In the genomic region with DNA sequence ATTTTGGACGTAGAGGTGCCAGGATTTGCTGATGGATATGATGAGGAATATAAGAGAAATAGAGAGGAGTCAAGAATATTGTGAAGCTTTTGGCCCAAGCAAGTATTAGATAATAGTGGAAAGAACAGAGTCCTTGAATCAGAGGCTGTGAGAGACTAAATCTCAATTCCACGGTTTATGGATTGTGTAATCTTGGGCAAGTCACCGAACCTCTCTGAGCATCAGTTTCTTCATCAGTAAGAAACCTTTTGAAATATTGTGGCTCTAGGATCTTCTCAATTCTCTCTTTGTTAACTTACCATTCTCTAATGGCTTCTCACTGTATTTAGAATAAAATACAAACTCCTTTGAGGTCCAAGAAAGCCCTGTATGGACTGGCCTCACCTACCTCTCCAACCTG, we compare ENCODE assay signal across 28 cellular contexts.
DNase-seq lines count a peak whose midpoint lies in the region; ATAC-seq, FAIRE-seq and TF ChIP-seq lines count a peak whose summit lies in the region.
"Had no signal": no experiment of that assay in that cellular context is flagged by ENCODE, and none has a peak within 500 bp of the region (broad histone marks: within the 10 kb centered on the region; RNA-seq: fewer than 3 reads in every experiment).

No MANE protein-coding gene starts in this region.

- H3K9me1 ChIP-seq in K562 (ENCODE audit: control insufficient read depth, insufficient read depth, low read length): no peaks in the 10 kb centered on the region

- TF ChIP-seq POLR2A in K562 (conservative IDR thresholded peaks at IDR 0.05) (no peak), sigmoid colon (IDR thresholded peaks at IDR 0.05) (no peak)

- H3K4me2 ChIP-seq in K562 (ENCODE audit: insufficient read depth, low read length): no peak overlapping the region

- H3K79me2 ChIP-seq in K562 (ENCODE audit: control insufficient read depth, insufficient read depth, low read length): no peaks in the 10 kb centered on the region

- H3K27ac Mint-ChIP-seq in T-cell: no peak overlapping the region
- H3K27ac Mint-ChIP-seq: activated B cell treated with CpG ODN at 0.5 μM for 24 hours; activated naive CD4-positive, alpha-beta T cell treated with anti-CD3 and anti-CD28 coated beads, Interleukin-2, amount 50 U/mL, for 72 hours; activated T-helper 2 cell treated with anti-CD3 and anti-CD28 coated beads, Interferon-gamma antibody, Interleukin-2, Interleukin-4, amounts not matched to agents 10 μg/mL and 5 μg/mL and 100 μg/mL, durations not matched to agents 14 hours and 24 hours and 36 hours; CD8-positive, alpha-beta T cell; progenitor cell of endocrine pancreas; T-helper 2 cell treated with Interferon-gamma antibody and Interleukin-4, amounts not matched to agents 5 μg/mL and 100 μg/mL, for 36 hours; type B pancreatic cell had no signal

- peak overlapping the region; percentile 35 for H3K27ac ChIP-seq in HL-60 (replicated peaks)
- no peak overlapping the region for H3K27ac ChIP-seq in K562 (ENCODE audit: extremely low read depth, low read depth, low read length)
- no peak overlapping the region for H3K27ac ChIP-seq in sigmoid colon
- H3K27ac ChIP-seq: ascending aorta, SK-N-MC, skin epidermis had no signal

- no peak overlapping the region for H3K9ac ChIP-seq in K562 (ENCODE audit: insufficient read depth in 1 of 2, low read depth in 2 of 2, low read length in 2 of 2)

- H3K4me1 ChIP-seq in K562 (replicated peaks in 1 of 2; ENCODE audit: control insufficient read depth in 2 of 2, insufficient read depth in 2 of 2, low read length in 2 of 2): peaks cover 0 to 13% of the 10 kb centered on the region in 2 experiments; a peak in 3 of 5 replicates
- H3K4me1 ChIP-seq in sigmoid colon: no peaks in the 10 kb centered on the region
- H3K4me1 ChIP-seq: ascending aorta had no signal

- no peak for FAIRE-seq in K562 (lab: Jason Lieb, UNC)
- FAIRE-seq: keratinocyte had no signal

- H3K4me3 Mint-ChIP-seq in T-cell: no peak overlapping the region
- H3K4me3 Mint-ChIP-seq: activated B cell treated with CpG ODN at 0.5 μM for 24 hours; CD8-positive, alpha-beta T cell; T-helper 2 cell treated with Interferon-gamma antibody and Interleukin-4, amounts not matched to agents 5 μg/mL and 100 μg/mL, for 36 hours; type B pancreatic cell had no signal

- no TSS peak for BruUV-seq in K562 (replicated peaks; lab: Mats Ljungman, UMichigan)

- peak; percentile 59 to 63 for DNase-seq in HL-60 (ENCODE audit: low read depth in 1 of 2, low spot score in 1 of 2)
- peak; percentile 48 for DNase-seq in NOMO-1 treated with dmso at 0.1 percent for 144 hours (lab: John Stamatoyannopoulos, UW; ENCODE audit: unreplicated experiment)
- no peak for DNase-seq in K562 (ENCODE audit: extremely low read depth in 1 of 4, low spot score in 3 of 4)
- DNase-seq in iris pigment epithelial cell (ENCODE audit: low read depth): peak; percentile 58
- DNase-seq in stimulated activated CD4-positive, alpha-beta T cell treated with anti-CD3 and anti-CD28 coated beads, Interleukin-15, amount 100 ng/mL, for 24 hours: no peak
- DNase-seq in T-cell: no peak
- no peak for DNase-seq in sigmoid colon
- DNase-seq: activated B cell treated with CpG ODN at 0.5 μM for 24 hours; activated CD4-positive, alpha-beta T cell treated with anti-CD3 and anti-CD28 coated beads, Interleukin-2, amount 50 U/mL, for 4 hours; CD8-positive, alpha-beta T cell; cerebellar nuclear complex; MM.1S; mucosa of descending colon; NCI-H187; NCI-H2171 treated with DMSO at 0.1 percent for 48 hours; NCI-H526; RPMI8226; stimulated activated CD4-positive, alpha-beta T cell treated with anti-CD3 and anti-CD28 coated beads, Interleukin-1b, Interleukin-23, amount 100 ng/mL, for 48 hours had no signal

- H3K27me3 ChIP-seq in HL-60 (ENCODE audit: insufficient read depth, poor library complexity, severe bottlenecking) (no peaks in the 10 kb centered on the region), K562 (ENCODE audit: control insufficient read depth in 2 of 2, insufficient read depth in 2 of 2, low read length in 2 of 2) (no peaks in the 10 kb centered on the region), sigmoid colon (no peaks in the 10 kb centered on the region)
- H3K27me3 ChIP-seq: ascending aorta had no signal

- H4K20me1 ChIP-seq in K562 (replicated peaks; ENCODE audit: control insufficient read depth, insufficient read depth, low read length): no peaks in the 10 kb centered on the region

- ATAC-seq in K562: no peak
- no peak for ATAC-seq in GM18858 (IDR thresholded peaks at IDR 0.05; ENCODE audit: unreplicated experiment)
- no peak for ATAC-seq in T-cell (replicated peaks in 1 of 4)
- ATAC-seq: activated naive CD4-positive, alpha-beta T cell treated with anti-CD3 and anti-CD28 coated beads, Interleukin-2, amount 50 U/mL, for 72 hours; CD8-positive, alpha-beta T cell; mucosa of descending colon had no signal

- intact Hi-C loops in K562 (cut with micrococcal nuclease): no loop called here
- intact Hi-C loops in sigmoid colon (cut with DNase I): no loop called here

- H3K9me3 Mint-ChIP-seq in T-cell: no peaks in the 10 kb centered on the region
- H3K9me3 Mint-ChIP-seq: activated B cell treated with CpG ODN at 0.5 μM for 24 hours; activated naive CD4-positive, alpha-beta T cell treated with anti-CD3 and anti-CD28 coated beads, Interleukin-2, amount 50 U/mL, for 72 hours; activated T-helper 2 cell treated with anti-CD3 and anti-CD28 coated beads, Interferon-gamma antibody, Interleukin-2, Interleukin-4, amounts not matched to agents 10 μg/mL and 5 μg/mL and 100 μg/mL, durations not matched to agents 14 hours and 24 hours and 36 hours; CD8-positive, alpha-beta T cell; T-helper 2 cell treated with Interferon-gamma antibody and Interleukin-4, amounts not matched to agents 5 μg/mL and 100 μg/mL, for 36 hours; type B pancreatic cell had no signal

- H3K36me3 Mint-ChIP-seq in T-cell: no peaks in the 10 kb centered on the region
- H3K36me3 Mint-ChIP-seq: activated naive CD4-positive, alpha-beta T cell treated with anti-CD3 and anti-CD28 coated beads, Interleukin-2, amount 50 U/mL, for 72 hours; CD8-positive, alpha-beta T cell; type B pancreatic cell had no signal

- TF ChIP-seq EP300 in K562 (IDR thresholded peaks at IDR 0.05; ENCODE audit: low read length): no peak
- TF ChIP-seq EP300 in sigmoid colon (IDR thresholded peaks at IDR 0.05): no peak

- no peak for TF ChIP-seq RAD21 in K562 (CRISPR knock-in tag; conservative IDR thresholded peaks at IDR 0.05 in 1 of 2, IDR thresholded peaks at IDR 0.05 in 1 of 2)

- H3K4me3 ChIP-seq in HL-60 (replicated peaks; ENCODE audit: insufficient read depth, low read length) (no peak overlapping the region), K562 (no peak overlapping the region), sigmoid colon (no peak overlapping the region)
- H3K4me3 ChIP-seq: ascending aorta, mucosa of descending colon, SK-N-MC, skin epidermis had no signal

- H3K27me3 Mint-ChIP-seq in T-cell: no peaks in the 10 kb centered on the region
- H3K27me3 Mint-ChIP-seq: type B pancreatic cell had no signal

- H3K36me3 ChIP-seq in K562 (ENCODE audit: control insufficient read depth, insufficient read depth, low read length): no peaks in the 10 kb centered on the region
- H3K36me3 ChIP-seq in sigmoid colon: no peaks in the 10 kb centered on the region
- H3K36me3 ChIP-seq: ascending aorta had no signal

- in situ Hi-C loops in K562 (cut with MboI): no loop called here

- POLR2A ChIA-PET in K562 (lab: Yijun Ruan, JAX) (interaction anchor here (2.8 to 7.0 kb wide), 2 partner anchors 94 to 181 kb away, joined by 9 to 102 read pairs; a partner anchor contains a TSS), T-cell (lab: Charles Lee) (interaction anchor here in 1 of 2 donors (0.7 to 1.0 kb wide), 2 partner anchors 169 to 184 kb away, joined by 5 to 8 read pairs; no protein-coding TSS in a partner anchor)

- no peak overlapping the region for H2AFZ ChIP-seq in K562 (ENCODE audit: low read depth, low read length)

- CTCF ChIA-PET in K562 (lab: Yijun Ruan, JAX; ENCODE audit: low intra/inter-chr PET ratio) (no interaction called here), T-cell (lab: Charles Lee) (interaction anchor here (0.6 to 0.9 kb wide), 7 partner anchors 17 to 274 kb away, joined by 3 to 6 read pairs (median 3); no protein-coding TSS in a partner anchor)

- WGBS in K562 (ENCODE audit: insufficient coverage, low coverage, missing lambda C conversion rate): 37% methylated on average over 3 of the region's 3 CpGs
- WGBS in sigmoid colon, 2 donors: 81 to 88% methylated on average over 3 of the region's 3 CpGs

- H3K4me1 Mint-ChIP-seq in T-cell: peaks cover 0 to 5% (median 4%) of the 10 kb centered on the region in 3 donors
- H3K4me1 Mint-ChIP-seq: activated B cell treated with CpG ODN at 0.5 μM for 24 hours had no signal

- no peaks in the 10 kb centered on the region for H3K9me3 ChIP-seq in K562 (replicated peaks; ENCODE audit: control insufficient read depth, insufficient read depth, low read depth, low read length)
- H3K9me3 ChIP-seq in sigmoid colon: no peaks in the 10 kb centered on the region
- H3K9me3 ChIP-seq: ascending aorta, mucosa of descending colon had no signal

- TF ChIP-seq CTCF in HL-60 (IDR thresholded peaks at IDR 0.05; ENCODE audit: insufficient read depth, low read length): no peak
- TF ChIP-seq CTCF in K562 (IDR thresholded peaks at IDR 0.05 in 2 of 3, conservative IDR thresholded peaks at IDR 0.05 in 1 of 3; ENCODE audit: insufficient read depth in 2 of 3, low read depth in 1 of 3, low read length in 3 of 3): no peak
- no peak for TF ChIP-seq CTCF in sigmoid colon (IDR thresholded peaks at IDR 0.05)

TF ChIP-seq in K562, 482 proteins besides CTCF, POLR2A, EP300 and RAD21 (continues in another document):
- TF ChIP-seq CXXC5 (CRISPR knock-in tag; IDR thresholded peaks at IDR 0.05): no peak
- no peak for TF ChIP-seq NCOA6 (IDR thresholded peaks at IDR 0.05)
- TF ChIP-seq, protein P1, sequence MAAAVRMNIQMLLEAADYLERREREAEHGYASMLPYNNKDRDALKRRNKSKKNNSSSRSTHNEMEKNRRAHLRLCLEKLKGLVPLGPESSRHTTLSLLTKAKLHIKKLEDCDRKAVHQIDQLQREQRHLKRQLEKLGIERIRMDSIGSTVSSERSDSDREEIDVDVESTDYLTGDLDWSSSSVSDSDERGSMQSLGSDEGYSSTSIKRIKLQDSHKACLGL (CRISPR knock-in tag; IDR thresholded peaks at IDR 0.05; ENCODE audit: borderline replicate concordance, poor library complexity, severe bottlenecking): no peak
- no peak for TF ChIP-seq ZNF384 (IDR thresholded peaks at IDR 0.05; ENCODE audit: low read depth, low read length)
- TF ChIP-seq CEBPB (tag; IDR thresholded peaks at IDR 0.05): peak; percentile 74
- TF ChIP-seq PRPF4 (IDR thresholded peaks at IDR 0.05; ENCODE audit: insufficient read depth, low read depth, low read length, poor library complexity, severe bottlenecking): no peak
- no peak for TF ChIP-seq ZNF146 (CRISPR knock-in tag; IDR thresholded peaks at IDR 0.05; ENCODE audit: unreplicated experiment)
- TF ChIP-seq CEBPG (CRISPR knock-in tag; IDR thresholded peaks at IDR 0.05): no peak
- TF ChIP-seq CEBPG (tag; conservative IDR thresholded peaks at IDR 0.05 in 1 of 2, IDR thresholded peaks at IDR 0.05 in 1 of 2): peak in 1 of 2 experiments; percentile 37; a peak in 1 of 4 replicates
- TF ChIP-seq HDAC6 (IDR thresholded peaks at IDR 0.05; ENCODE audit: low read depth, low read length): no peak
- no peak for TF ChIP-seq RCOR1 (IDR thresholded peaks at IDR 0.05; ENCODE audit: borderline replicate concordance in 1 of 2, low read depth in 2 of 2, low read length in 2 of 2)

Comparison
In these comparisons a context has a peak if more than half of its experiments do, and no peak if none do; other contexts are left out.
1. DNase-seq: peak in HL-60 (2 of 2), NOMO-1 treated with dmso at 0.1 percent for 144 hours (single experiment) and iris pigment epithelial cell (single experiment); none in K562 (0 of 4), stimulated activated CD4-positive, alpha-beta T cell treated with anti-CD3 and anti-CD28 coated beads, Interleukin-15, amount 100 ng/mL, for 24 hours (single experiment), T-cell (0 of 34) and sigmoid colon (single experiment).